ENCODE assay signal across 8 cellular contexts in the genomic region with DNA sequence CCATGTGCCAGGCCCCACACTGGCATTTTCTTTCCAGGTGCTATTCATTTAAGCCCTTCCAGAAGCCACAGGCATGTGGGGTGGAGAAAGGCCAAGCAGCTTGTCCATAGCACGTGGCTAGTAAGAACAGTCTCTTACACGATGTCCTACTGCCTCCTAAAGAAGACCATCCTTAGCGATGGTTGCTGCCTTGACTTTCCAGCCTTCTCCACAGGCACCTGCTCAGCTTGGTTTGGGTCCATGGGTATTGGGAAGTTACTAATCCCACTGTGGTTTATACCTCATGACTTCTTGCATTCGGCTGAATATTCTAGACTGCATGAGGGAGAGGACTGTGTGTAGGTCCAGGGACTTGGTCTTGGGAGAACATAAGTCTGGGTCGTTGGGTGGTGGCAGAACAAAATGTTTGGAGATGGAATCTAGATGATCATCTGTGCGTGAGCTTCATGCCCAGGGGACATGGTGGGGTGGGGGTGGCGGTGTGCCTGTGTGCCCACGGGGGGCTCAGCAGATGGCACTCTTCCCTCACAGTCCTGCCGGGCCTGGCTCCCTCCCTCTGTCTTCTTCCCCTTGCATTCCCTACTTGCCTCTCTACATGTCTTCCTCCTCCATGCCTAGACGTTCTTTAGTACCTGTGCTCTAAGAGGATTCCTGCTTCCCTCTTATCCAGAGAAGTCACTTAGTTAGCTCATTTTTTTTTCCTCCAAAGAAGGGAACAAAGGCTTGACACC. TPM values are rescaled to one million over a fixed set of nuclear protein-coding genes. Genes with fewer than 3 reads are reported as not detected.
A peak's percentile ranks its signal among the peaks of the same experiment; 100 is the strongest.
DNase-seq lines count a peak whose midpoint lies in the region; ATAC-seq and TF ChIP-seq lines count a peak whose summit lies in the region.

No MANE protein-coding gene starts in this region.

- TF ChIP-seq CTCF in left lung (IDR thresholded peaks at IDR 0.05) (no peak), upper lobe of left lung (IDR thresholded peaks at IDR 0.05) (peak in 3 of 6 experiments; percentile 17 to 52 (median 21)), coronary artery (IDR thresholded peaks at IDR 0.05) (no peak)

- no peaks in the 10 kb centered on the region for H3K9me3 Mint-ChIP-seq in activated T-cell treated with anti-CD3 and anti-CD28 coated beads, Interleukin-2, amount 50 U/mL, for 4 hours

- H3K27ac ChIP-seq in left lung (peak overlapping the region in 1 of 2 donors; percentile 92), upper lobe of left lung (peak overlapping the region in 3 of 4 donors; percentile 37 to 66 (median 52)), coronary artery (no peak overlapping the region)

- TF ChIP-seq POLR2A in upper lobe of left lung (IDR thresholded peaks at IDR 0.05) = no peak

- H3K9me3 ChIP-seq in left lung (no peaks in the 10 kb centered on the region), upper lobe of left lung (no peaks in the 10 kb centered on the region)

- no peaks in the 10 kb centered on the region for H3K36me3 ChIP-seq in left lung
- H3K36me3 ChIP-seq in upper lobe of left lung = no peaks in the 10 kb centered on the region

- peaks cover 20% of the 10 kb centered on the region for H3K4me1 Mint-ChIP-seq in activated T-cell treated with anti-CD3 and anti-CD28 coated beads, Interleukin-2, amount 50 U/mL, for 4 hours (ENCODE audit: low read depth)

- H3K4me1 ChIP-seq in left lung (peaks cover 9 to 97% of the 10 kb centered on the region in 2 donors), upper lobe of left lung (peaks cover 49 to 66% (median 65%) of the 10 kb centered on the region in 4 donors)

- H3K27me3 ChIP-seq in left lung = no peaks in the 10 kb centered on the region
- no peaks in the 10 kb centered on the region for H3K27me3 ChIP-seq in upper lobe of left lung

- TF ChIP-seq EP300 in upper lobe of left lung (IDR thresholded peaks at IDR 0.05) = no peak

- peak; percentile 43 to 61 for ATAC-seq in activated T-cell treated with anti-CD3 and anti-CD28 coated beads, Interleukin-2, amount 50 U/mL, for 4 hours
- ATAC-seq in left lung = peak; percentile 8
- ATAC-seq in upper lobe of left lung (ENCODE audit: low FRiP score in 2 of 2) = no peak

- H3K27me3 Mint-ChIP-seq in activated T-cell treated with anti-CD3 and anti-CD28 coated beads, Interleukin-2, amount 50 U/mL, for 4 hours (ENCODE audit: low read depth) = no peaks in the 10 kb centered on the region

- no peaks in the 10 kb centered on the region for H3K36me3 Mint-ChIP-seq in activated T-cell treated with anti-CD3 and anti-CD28 coated beads, Interleukin-2, amount 50 U/mL, for 4 hours (ENCODE audit: insufficient read depth)

- H3K4me3 ChIP-seq in left lung (no peak overlapping the region), upper lobe of left lung (no peak overlapping the region), coronary artery (no peak overlapping the region)

- intact Hi-C loops in left lung (cut with DNase I) = no loop called here

- no peak overlapping the region for H3K4me3 Mint-ChIP-seq in activated T-cell treated with anti-CD3 and anti-CD28 coated beads, Interleukin-2, amount 50 U/mL, for 4 hours

- peak; percentile 37 for DNase-seq in EH (ENCODE audit: low read depth)
- peak; percentile 38 for DNase-seq in LHCN-M2 (ENCODE audit: low read depth)
- peak; percentile 32 for DNase-seq in activated T-cell treated with anti-CD3 and anti-CD28 coated beads, Interleukin-2, amount 50 U/mL, for 4 hours
- DNase-seq in left lung = peak in 1 of 2 donors; percentile 62
- DNase-seq in upper lobe of left lung = peak; percentile 43 to 63
- no peak for DNase-seq in coronary artery (ENCODE audit: low spot score)
- DNase-seq in NCI-H187 treated with DMSO at 0.1 percent for 48 hours (lab: John Stamatoyannopoulos, UW) = no peak
- DNase-seq in amniotic stem cell (lab: John Stamatoyannopoulos, UW) = no peak

- WGBS in upper lobe of left lung, 2 donors = 60 to 66% methylated on average over 10 of the region's 10 CpGs

RNA-seq across cellular contexts. Expression of gene NINJ2, which starts 49.1 kb away (rescaled TPM):
- total RNA-seq in LHCN-M2 (2014; rRNA removed) = not detected in 2 replicates
- polyA plus RNA-seq in LHCN-M2 (2012) = 0.23 TPM
- 1 to 10 TPM; 2.6 to 3.7 (median 2.7) TPM for total RNA-seq in activated T-cell treated with anti-CD3 and anti-CD28 coated beads, Interleukin-2, amount 50 U/mL, for 4 hours
- total RNA-seq in left lung = 10 to 100 TPM; 13.0 to 18.0 TPM
- 10 to 100 TPM; 15.6 to 73.3 (median 36.2) TPM for total RNA-seq in upper lobe of left lung

Comparison
In these comparisons a context has a peak if more than half of its experiments do, and no peak if none do; other contexts are left out.
1. DNase-seq: peak in EH (single experiment), LHCN-M2 (single experiment), activated T-cell treated with anti-CD3 and anti-CD28 coated beads, Interleukin-2, amount 50 U/mL, for 4 hours (single experiment) and upper lobe of left lung (2 of 2); none in coronary artery (single experiment), NCI-H187 treated with DMSO at 0.1 percent for 48 hours (single experiment) and amniotic stem cell (single experiment).
2. ATAC-seq: peak in activated T-cell treated with anti-CD3 and anti-CD28 coated beads, Interleukin-2, amount 50 U/mL, for 4 hours (2 of 2) and left lung (single experiment); none in upper lobe of left lung (0 of 2).
3. H3K27ac ChIP-seq: peak in upper lobe of left lung (3 of 4); none in coronary artery (0 of 2).